Comparison of ENCODE assay signal across 9 cellular contexts in genomic region chr2:233928594-233929351, GRCh38. TPM values are rescaled to one million over a fixed set of nuclear protein-coding genes. Genes with fewer than 3 reads are reported as not detected.
DNase-seq lines count a peak whose midpoint lies in the region; ATAC-seq lines count a peak whose summit lies in the region.
"Had no signal": no experiment of that assay in that cellular context is flagged by ENCODE, and none has a peak within 500 bp of the region (broad histone marks: within the 10 kb centered on the region; RNA-seq: fewer than 3 reads in every experiment).

No MANE protein-coding gene starts in this region.

- H4K8ac ChIP-seq in mesenchymal stem cell (ENCODE audit: low read length): no peak overlapping the region

- 28% methylated on average over 7 of the region's 7 CpGs for WGBS in mesenchymal stem cell

- H3K23ac ChIP-seq in mesenchymal stem cell (ENCODE audit: low read length in 2 of 2): no peak overlapping the region

- H3K9me3 ChIP-seq in mesenchymal stem cell (ENCODE audit: control insufficient read depth, low read length): no peaks in the 10 kb centered on the region

- intact Hi-C loops in activated CD4-positive, alpha-beta memory T cell treated with anti-CD3 and anti-CD28 coated beads for 36 hours (cut with micrococcal nuclease): no loop called here
- intact Hi-C loops in sciatic nerve (cut with DNase I): no loop called here

- H2BK5ac ChIP-seq in mesenchymal stem cell (ENCODE audit: low read depth, low read length, poor library complexity, severe bottlenecking): no peak overlapping the region

- peaks cover 4% of the 10 kb centered on the region for H3K4me1 Mint-ChIP-seq in activated CD4-positive, alpha-beta memory T cell treated with anti-CD3 and anti-CD28 coated beads for 36 hours (ENCODE audit: low read depth)

- no peak overlapping the region for H3K9ac ChIP-seq in mesenchymal stem cell (ENCODE audit: low read length)

- no peak overlapping the region for H3K27ac ChIP-seq in mesenchymal stem cell (ENCODE audit: low read length, poor library complexity, severe bottlenecking)

- DNase-seq in NCI-H510A treated with DMSO at 0.1 percent for 48 hours (lab: John Stamatoyannopoulos, UW) (peak; percentile 16), NCI-H510A (lab: John Stamatoyannopoulos, UW) (no peak), HuH-7.5 (ENCODE audit: low spot score) (peak; percentile 26), mesenchymal stem cell (peak; percentile 4), sciatic nerve (ENCODE audit: low spot score) (no peak)
- peak; percentile 58 for DNase-seq in activated CD4-positive, alpha-beta memory T cell treated with anti-CD3 and anti-CD28 coated beads for 36 hours

- H3K9me3 Mint-ChIP-seq in activated CD4-positive, alpha-beta memory T cell treated with anti-CD3 and anti-CD28 coated beads for 36 hours: no peaks in the 10 kb centered on the region
- H3K9me3 Mint-ChIP-seq: activated naive CD4-positive, alpha-beta T cell treated with anti-CD3 and anti-CD28 coated beads, Interleukin-2, amount 50 U/mL, for 72 hours had no signal

- peaks cover 44% of the 10 kb centered on the region for H3K27me3 Mint-ChIP-seq in activated CD4-positive, alpha-beta memory T cell treated with anti-CD3 and anti-CD28 coated beads for 36 hours

- no peak overlapping the region for H2AFZ ChIP-seq in mesenchymal stem cell (ENCODE audit: low read depth, low read length)

- H2BK12ac ChIP-seq in mesenchymal stem cell (ENCODE audit: low read length in 2 of 2): no peak overlapping the region

- H2BK120ac ChIP-seq in mesenchymal stem cell (ENCODE audit: low read depth, low read length): no peak overlapping the region

- no peak for ATAC-seq in sciatic nerve
- no peak for ATAC-seq in HG02840 (IDR thresholded peaks at IDR 0.05; ENCODE audit: low FRiP score, unreplicated experiment)
- ATAC-seq in GM19328 (IDR thresholded peaks at IDR 0.05; ENCODE audit: unreplicated experiment): no peak

- no peak overlapping the region for H3K18ac ChIP-seq in mesenchymal stem cell (ENCODE audit: low read depth in 1 of 2, low read length in 2 of 2)

- H3K4ac ChIP-seq in mesenchymal stem cell (ENCODE audit: low read depth in 1 of 2, low read length in 2 of 2): no peak overlapping the region

- H3K4me3 Mint-ChIP-seq in activated CD4-positive, alpha-beta memory T cell treated with anti-CD3 and anti-CD28 coated beads for 36 hours: no peak overlapping the region

- no peak overlapping the region for H4K91ac ChIP-seq in mesenchymal stem cell (ENCODE audit: low read length)

- H3K14ac ChIP-seq in mesenchymal stem cell (ENCODE audit: low read length in 2 of 2): no peak overlapping the region

- H3K4me1 ChIP-seq in mesenchymal stem cell (ENCODE audit: control insufficient read depth, insufficient read depth, low read depth, low read length): peaks cover 4% of the 10 kb centered on the region

- H2AK5ac ChIP-seq in mesenchymal stem cell (ENCODE audit: low read length, severe bottlenecking): no peak overlapping the region

- H3K79me1 ChIP-seq in mesenchymal stem cell (replicated peaks; ENCODE audit: low read length, poor library complexity, severe bottlenecking): no peaks in the 10 kb centered on the region

- H3K36me3 ChIP-seq in mesenchymal stem cell (ENCODE audit: control insufficient read depth in 1 of 2, insufficient read depth in 2 of 2, low read depth in 1 of 2, low read length in 2 of 2): no peaks in the 10 kb centered on the region

- CTCF ChIA-PET in activated CD4-positive, alpha-beta memory T cell treated with anti-CD3 and anti-CD28 coated beads for 36 hours (lab: Charles Lee): interaction anchor here (0.6 kb wide), 1 partner anchor 8 kb away, joined by 3 read pairs; no protein-coding TSS in a partner anchor

- no peaks in the 10 kb centered on the region for H3K36me3 Mint-ChIP-seq in activated CD4-positive, alpha-beta memory T cell treated with anti-CD3 and anti-CD28 coated beads for 36 hours
- H3K36me3 Mint-ChIP-seq: activated naive CD4-positive, alpha-beta T cell treated with anti-CD3 and anti-CD28 coated beads, Interleukin-2, amount 50 U/mL, for 72 hours had no signal

- no peak overlapping the region for H3K4me2 ChIP-seq in mesenchymal stem cell (ENCODE audit: low read length, poor library complexity, severe bottlenecking)

- H2BK15ac ChIP-seq in mesenchymal stem cell (ENCODE audit: low read depth, poor library complexity, severe bottlenecking): no peak overlapping the region

- H3K27me3 ChIP-seq in mesenchymal stem cell (ENCODE audit: control insufficient read depth in 1 of 2, insufficient read depth in 1 of 2, low read length in 2 of 2): peaks cover 46 to 70% of the 10 kb centered on the region in 2 experiments

- H3K27ac Mint-ChIP-seq in activated CD4-positive, alpha-beta memory T cell treated with anti-CD3 and anti-CD28 coated beads for 36 hours: no peak overlapping the region

- POLR2A ChIA-PET in activated CD4-positive, alpha-beta memory T cell treated with anti-CD3 and anti-CD28 coated beads for 36 hours (lab: Charles Lee): no interaction called here

- H3K4me3 ChIP-seq in mesenchymal stem cell (ENCODE audit: insufficient read depth in 1 of 2, low read depth in 1 of 2, low read length in 2 of 2): no peak overlapping the region

RNA-seq across cellular contexts. Expression of gene TRPM8, which starts 11.6 kb away (rescaled TPM):
- not detected for total RNA-seq in activated CD4-positive, alpha-beta memory T cell treated with anti-CD3 and anti-CD28 coated beads for 36 hours
- 0.04 TPM for polyA plus RNA-seq in mesenchymal stem cell (2013, experiment 1 of 2)
- polyA plus RNA-seq in mesenchymal stem cell (2013, experiment 2 of 2): 0.03 TPM
- total RNA-seq in sciatic nerve: not detected
- total RNA-seq: activated naive CD4-positive, alpha-beta T cell treated with anti-CD3 and anti-CD28 coated beads, Interleukin-2, amount 50 U/mL, for 72 hours had no signal

Comparison
In these comparisons a context has a peak if more than half of its experiments do, and no peak if none do; other contexts are left out.
1. DNase-seq: peak in NCI-H510A treated with DMSO at 0.1 percent for 48 hours (single experiment), HuH-7.5 (single experiment), activated CD4-positive, alpha-beta memory T cell treated with anti-CD3 and anti-CD28 coated beads for 36 hours (single experiment) and mesenchymal stem cell (single experiment); none in NCI-H510A (single experiment) and sciatic nerve (single experiment).